In the genomic region with DNA sequence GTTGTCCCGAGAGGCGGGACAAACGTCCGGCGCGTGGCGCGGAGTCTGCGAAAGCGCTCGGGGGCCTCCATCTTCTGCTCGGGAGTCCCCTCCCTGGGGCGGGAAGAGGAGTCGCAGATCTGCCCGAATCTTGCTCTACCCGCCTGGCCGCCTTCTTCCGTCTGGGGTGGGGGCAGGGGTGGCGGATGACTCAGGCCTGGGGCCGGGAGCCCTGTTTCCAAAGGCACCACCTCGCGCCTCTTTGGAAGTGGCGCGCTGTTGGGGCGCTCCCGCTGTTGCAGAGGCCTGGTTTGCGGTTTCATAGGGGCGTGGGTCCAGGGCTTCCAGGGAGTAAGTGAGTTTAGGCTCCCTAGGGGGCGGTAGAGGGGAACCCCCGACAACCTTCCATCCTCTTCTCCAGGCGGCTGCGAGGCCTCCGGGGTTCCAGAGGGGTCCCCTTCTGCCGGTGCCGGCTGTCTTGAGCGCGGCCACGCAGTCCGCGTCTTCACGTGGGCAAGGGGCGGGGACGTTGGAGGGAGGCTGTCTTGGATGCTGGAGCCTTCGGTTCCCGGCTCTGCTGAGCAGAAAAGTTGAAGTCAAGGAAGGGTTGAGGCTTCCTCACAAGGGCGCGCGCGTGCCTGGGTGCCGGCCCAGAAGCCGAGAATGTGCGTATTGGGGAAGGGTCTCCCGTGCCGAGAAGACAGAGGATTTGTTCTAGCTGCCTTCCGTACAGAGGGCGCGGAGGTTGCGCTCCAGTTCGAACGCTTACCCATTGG, we compare ENCODE assay signal across 10 cellular contexts. TPM values are rescaled to one million over a fixed set of nuclear protein-coding genes. Genes with fewer than 3 reads are reported as not detected.
DNase-seq lines count a peak whose midpoint lies in the region; ATAC-seq and TF ChIP-seq lines count a peak whose summit lies in the region.
"Had no signal": no experiment of that assay in that cellular context is flagged by ENCODE, and none has a peak within 500 bp of the region (broad histone marks: within the 10 kb centered on the region; RNA-seq: fewer than 3 reads in every experiment).

No MANE protein-coding gene starts in this region.

- H3K27ac ChIP-seq in fibroblast of lung (ENCODE audit: insufficient read depth, low read length) = no peak overlapping the region
- H3K27ac ChIP-seq in smooth muscle cell (ENCODE audit: low read depth) = no peak overlapping the region
- H3K27ac ChIP-seq: KMS-11 had no signal

- H3K79me2 ChIP-seq in fibroblast of lung (ENCODE audit: control insufficient read depth, insufficient read depth, low read length) = no peaks in the 10 kb centered on the region
- H3K79me2 ChIP-seq in smooth muscle cell (ENCODE audit: low read depth) = no peaks in the 10 kb centered on the region

- H3K4me3 ChIP-seq in NT2/D1 (ENCODE audit: insufficient read length, low read depth) (peak overlapping the region; percentile 86), fibroblast of lung (replicated peaks in 1 of 4; ENCODE audit: control extremely low read depth in 1 of 4, insufficient read depth in 1 of 4, low read depth in 3 of 4, low read length in 4 of 4) (no peak overlapping the region), smooth muscle cell (peak overlapping the region; percentile 31)
- H3K4me3 ChIP-seq: mucosa of descending colon had no signal

- WGBS in smooth muscle cell (ENCODE audit: low lambda C conversion rate) = 2% methylated on average over 57 of the region's 60 CpGs

- H3K36me3 ChIP-seq in NT2/D1 (ENCODE audit: insufficient read depth, insufficient read length, low read length) (peaks cover 6% of the 10 kb centered on the region), fibroblast of lung (ENCODE audit: control insufficient read depth, insufficient read depth, low read length) (no peaks in the 10 kb centered on the region), smooth muscle cell (ENCODE audit: low read depth) (no peaks in the 10 kb centered on the region)

- H3K4me2 ChIP-seq in fibroblast of lung (ENCODE audit: extremely low read depth, insufficient read depth, low read length) = no peak overlapping the region
- peak overlapping the region; percentile 74 for H3K4me2 ChIP-seq in smooth muscle cell
- H3K4me2 ChIP-seq: KMS-11 had no signal

- no peaks in the 10 kb centered on the region for H3F3A ChIP-seq in smooth muscle cell (ENCODE audit: low read depth)

- peak; percentile 24 to 41 for DNase-seq in activated T-cell treated with anti-CD3 and anti-CD28 coated beads, Interleukin-2, amount 50 U/mL, for 48 hours
- DNase-seq in activated T-cell treated with anti-CD3 and anti-CD28 coated beads, Interleukin-2, amount 50 U/mL, for 1 hour = no peak
- peak; percentile 82 for DNase-seq in NT2/D1 (ENCODE audit: low read depth, low spot score)
- DNase-seq in fibroblast of lung (ENCODE audit: low read depth in 2 of 2) = peak in 1 of 2 donors; percentile 21
- DNase-seq in smooth muscle cell (lab: John Stamatoyannopoulos, UW; ENCODE audit: unreplicated experiment) = no peak
- DNase-seq in anterior cingulate cortex (lab: John Stamatoyannopoulos, UW) = no peak

- ATAC-seq in HG02610 (IDR thresholded peaks at IDR 0.05; ENCODE audit: unreplicated experiment) (no peak), HG02571 (IDR thresholded peaks at IDR 0.05; ENCODE audit: unreplicated experiment) (no peak)
- ATAC-seq: mucosa of descending colon had no signal

- peaks cover 31% of the 10 kb centered on the region for H3K27me3 ChIP-seq in NT2/D1 (ENCODE audit: insufficient read depth, insufficient read length)
- H3K27me3 ChIP-seq in fibroblast of lung (ENCODE audit: control insufficient read depth, insufficient read depth, low read length) = peaks cover 68% of the 10 kb centered on the region
- H3K27me3 ChIP-seq in smooth muscle cell (ENCODE audit: low read depth) = peaks cover 84% of the 10 kb centered on the region

- H3K9me3 ChIP-seq in NT2/D1 (ENCODE audit: insufficient read depth, low read length) (no peaks in the 10 kb centered on the region), fibroblast of lung (ENCODE audit: control insufficient read depth, insufficient read depth, low read depth, low read length) (no peaks in the 10 kb centered on the region), smooth muscle cell (replicated peaks; ENCODE audit: low read depth) (no peaks in the 10 kb centered on the region)
- H3K9me3 ChIP-seq: mucosa of descending colon had no signal

- H3K9ac ChIP-seq in NT2/D1 (ENCODE audit: insufficient read length, low read depth) (peak overlapping the region; percentile 86), fibroblast of lung (ENCODE audit: insufficient read depth, low read length) (no peak overlapping the region), smooth muscle cell (ENCODE audit: low read depth) (no peak overlapping the region)
- H3K9ac ChIP-seq: KMS-11 had no signal

- H2AFZ ChIP-seq in fibroblast of lung (ENCODE audit: low read length) = no peak overlapping the region
- H2AFZ ChIP-seq in smooth muscle cell (ENCODE audit: low read depth) = no peak overlapping the region

- H4K20me1 ChIP-seq in fibroblast of lung (ENCODE audit: control insufficient read depth, extremely low read depth, insufficient read depth, low read length) (no peaks in the 10 kb centered on the region), smooth muscle cell (ENCODE audit: low read depth) (peaks cover 7% of the 10 kb centered on the region)

- TF ChIP-seq CTCF in fibroblast of lung (conservative IDR thresholded peaks at IDR 0.05 in 1 of 2, IDR thresholded peaks at IDR 0.05 in 1 of 2; ENCODE audit: low read depth in 1 of 2, low read length in 2 of 2) (peak; percentile 9 to 30), smooth muscle cell (IDR thresholded peaks at IDR 0.05; ENCODE audit: borderline replicate concordance, insufficient read depth, poor library complexity, severe bottlenecking) (peak; percentile 39)

- peaks cover 11% of the 10 kb centered on the region for H3K4me1 ChIP-seq in NT2/D1 (ENCODE audit: insufficient read depth, insufficient read length)
- H3K4me1 ChIP-seq in fibroblast of lung (ENCODE audit: control insufficient read depth, extremely low read depth, insufficient read depth, low read length) = no peaks in the 10 kb centered on the region
- peaks cover 47% of the 10 kb centered on the region for H3K4me1 ChIP-seq in smooth muscle cell (ENCODE audit: low read depth)

RNA-seq across cellular contexts. Expression of a gene that starts 2.6 kb away (rescaled TPM):
- total RNA-seq in fibroblast of lung = not detected in 2 replicates
- 0.24 and 0.39 TPM in 2 replicates for polyA plus RNA-seq in fibroblast of lung
- polyA plus RNA-seq in fibroblast of lung (2012) = 0.13 and 0.33 TPM in 2 replicates
- polyA minus RNA-seq in fibroblast of lung (ENCODE audit: low replicate concordance) = not detected in 2 replicates
- 3.4 and 5.8 TPM in 2 replicates for total RNA-seq in smooth muscle cell
- polyA plus RNA-seq in smooth muscle cell = 2.5 and 7.3 TPM in 2 replicates

Comparison
In these comparisons a context has a peak if more than half of its experiments do, and no peak if none do; other contexts are left out.
1. DNase-seq: peak in activated T-cell treated with anti-CD3 and anti-CD28 coated beads, Interleukin-2, amount 50 U/mL, for 48 hours (2 of 2) and NT2/D1 (single experiment); none in activated T-cell treated with anti-CD3 and anti-CD28 coated beads, Interleukin-2, amount 50 U/mL, for 1 hour (single experiment), smooth muscle cell (single experiment) and anterior cingulate cortex (0 of 58).
2. H3K4me3 ChIP-seq: peak in NT2/D1 (single experiment) and smooth muscle cell (single experiment); none in fibroblast of lung (0 of 4).